In the genomic region with DNA sequence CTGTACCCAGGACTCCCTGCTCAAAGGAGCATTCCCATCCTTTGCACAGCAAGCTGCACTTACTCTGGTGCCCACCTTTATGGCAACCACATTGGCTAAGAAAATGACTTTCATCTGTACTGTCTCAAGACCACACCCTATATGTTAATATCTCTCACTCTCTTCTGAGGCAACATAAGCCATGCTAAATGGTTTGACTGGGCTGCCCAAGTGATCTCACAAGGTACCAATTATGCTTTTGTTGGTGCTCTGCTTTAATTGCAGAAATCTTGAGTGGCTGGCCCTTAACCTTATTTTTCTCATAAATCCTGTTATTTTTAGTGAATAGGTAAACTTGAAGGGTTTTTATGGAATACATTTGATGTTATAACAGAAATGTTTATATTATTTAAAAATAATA, we compare ENCODE assay signal across 15 cellular contexts. TPM values are rescaled to one million over a fixed set of nuclear protein-coding genes. Genes with fewer than 3 reads are reported as not detected.
A peak's percentile ranks its signal among the peaks of the same experiment; 100 is the strongest.
DNase-seq lines count a peak whose midpoint lies in the region; ATAC-seq, FAIRE-seq and TF ChIP-seq lines count a peak whose summit lies in the region.
"Had no signal": no experiment of that assay in that cellular context is flagged by ENCODE, and none has a peak within 500 bp of the region (broad histone marks: within the 10 kb centered on the region; RNA-seq: fewer than 3 reads in every experiment).

No MANE protein-coding gene starts in this region.

- no peak overlapping the region for H2BK12ac ChIP-seq in trophoblast cell (ENCODE audit: low read length)

- POLR2A ChIA-PET in HEK293 (lab: Yijun Ruan, JAX) (interaction anchor here (0.5 kb wide), 1 partner anchor 1127 kb away, joined by 12 read pairs; no protein-coding TSS in a partner anchor), GM12878 (lab: Charles Lee) (no interaction called here)

- intact Hi-C loops in GM12878 (cut with micrococcal nuclease; ENCODE audit: unreplicated experiment), result no loop called here

- no peak overlapping the region for H2AK5ac ChIP-seq in trophoblast cell (ENCODE audit: low read length)

- H3K79me2 ChIP-seq in DND-41 (ENCODE audit: insufficient read depth, low read length), result peaks cover 96% of the 10 kb centered on the region
- H3K79me2 ChIP-seq in GM12878 (ENCODE audit: control insufficient read depth, insufficient read depth, low read length), result peaks cover 3% of the 10 kb centered on the region
- H3K79me2 ChIP-seq in trophoblast cell (ENCODE audit: control insufficient read depth, insufficient read depth, low read length, poor library complexity), result peaks cover 7% of the 10 kb centered on the region

- BruUV-seq in GM12878 (replicated peaks; lab: Mats Ljungman, UMichigan), result no TSS peak

- H3K36me3 ChIP-seq in DND-41 (ENCODE audit: insufficient read depth, low read length) (no peaks in the 10 kb centered on the region), HEK293 (ENCODE audit: control insufficient read depth in 2 of 2, insufficient read depth in 1 of 2, low read length in 2 of 2) (no peaks in the 10 kb centered on the region), GM12878 (ENCODE audit: control insufficient read depth in 2 of 2, insufficient read depth in 2 of 2, low read length in 1 of 2) (no peaks in the 10 kb centered on the region), trophoblast cell (ENCODE audit: control insufficient read depth in 1 of 2, insufficient read depth in 2 of 2, low read length in 2 of 2) (peaks cover 0 to 2% of the 10 kb centered on the region in 2 experiments), small intestine (ENCODE audit: control insufficient read depth in 2 of 2, insufficient read depth in 2 of 2, low read length in 2 of 2) (no peaks in the 10 kb centered on the region)
- H3K36me3 ChIP-seq: BLaER1 had no signal

- no peak overlapping the region for H4K8ac ChIP-seq in trophoblast cell (ENCODE audit: low read depth, low read length)

- H2AFZ ChIP-seq in DND-41 (ENCODE audit: low read depth, low read length) (no peak overlapping the region), GM12878 (ENCODE audit: control insufficient read depth, low read depth, low read length) (no peak overlapping the region), trophoblast cell (ENCODE audit: insufficient read depth, low read length, poor library complexity) (no peak overlapping the region)
- H2AFZ ChIP-seq: GM23248 had no signal

- TF ChIP-seq POLR2A in GM12878 (IDR thresholded peaks at IDR 0.05; ENCODE audit: low read depth, low read length), result no peak

- no peak overlapping the region for H2BK5ac ChIP-seq in trophoblast cell (ENCODE audit: low read depth, low read length, poor library complexity)

- no peak for TF ChIP-seq CTCF in DND-41 (IDR thresholded peaks at IDR 0.05; ENCODE audit: borderline replicate concordance, extremely low read depth, low read length, poor library complexity, severe bottlenecking)
- TF ChIP-seq CTCF in HEK293 (tag by site-specific recombination; IDR thresholded peaks at IDR 0.05), result no peak
- no peak for TF ChIP-seq CTCF in GM12878 (IDR thresholded peaks at IDR 0.05 in 2 of 3, conservative IDR thresholded peaks at IDR 0.05 in 1 of 3; ENCODE audit: control insufficient read depth in 2 of 3, extremely low read depth in 1 of 3, insufficient read depth in 1 of 3, low read depth in 3 of 3, low read length in 3 of 3)

- H4K20me1 ChIP-seq in DND-41 (ENCODE audit: insufficient read depth, low read length) (peaks cover 72% of the 10 kb centered on the region), GM12878 (ENCODE audit: control insufficient read depth, insufficient read depth) (no peaks in the 10 kb centered on the region)

- H4K12ac ChIP-seq in trophoblast cell (ENCODE audit: low read depth, low read length), result no peak overlapping the region

- peak overlapping the region; percentile 94 for H3K4ac ChIP-seq in trophoblast cell (ENCODE audit: low read depth, low read length)

- no peak overlapping the region for H3K18ac ChIP-seq in trophoblast cell (ENCODE audit: low read length)

- RAD21 ChIA-PET in GM12878 (lab: Charles Lee; ENCODE audit: unreplicated experiment), result no interaction called here

- CTCF ChIA-PET in HEK293 (lab: Yijun Ruan, JAX) (interaction anchor here (1.1 kb wide), 1 partner anchor 9 kb away, joined by 4 read pairs; no protein-coding TSS in a partner anchor), GM12878 (lab: Yijun Ruan, JAX) (interaction anchor here (1.1 to 5.4 kb wide), 3 partner anchors 14 to 20 kb away, joined by 5 to 42 read pairs (median 6); no protein-coding TSS in a partner anchor)

- ATAC-seq in DND-41 (ENCODE audit: insufficient read depth, low read depth), result 0 out of 3 replicates have a peak, but pooled peaks have one; percentile 24
- ATAC-seq in GM12878, result peak; percentile 10; the same call in 1 of the 3 replicates

- no peak for DNase-seq in DND-41
- no peak for DNase-seq in GM12878 (ENCODE audit: low read depth, low spot score)
- DNase-seq in trophoblast cell, result no peak
- DNase-seq in ecto neural progenitor cell (ENCODE audit: low spot score), result no peak
- no peak for DNase-seq in small intestine
- DNase-seq in SIG-M5 treated with dmso at 0.1 percent for 504 hours (lab: John Stamatoyannopoulos, UW; ENCODE audit: unreplicated experiment), result no peak
- DNase-seq: CD4-positive, alpha-beta memory T cell; DMS153; DMS79; GF-D8; KG1 had no signal

- H3K9me3 ChIP-seq in DND-41 (ENCODE audit: insufficient read depth, low read length, severe bottlenecking) (no peaks in the 10 kb centered on the region), HEK293 (ENCODE audit: control insufficient read depth, insufficient read depth, low read depth, low read length) (no peaks in the 10 kb centered on the region), GM12878 (replicated peaks; ENCODE audit: control insufficient read depth, insufficient read depth, low read length) (no peaks in the 10 kb centered on the region), trophoblast cell (ENCODE audit: insufficient read depth, low read depth, low read length) (no peaks in the 10 kb centered on the region), small intestine (ENCODE audit: control insufficient read depth, low read depth) (no peaks in the 10 kb centered on the region)
- H3K9me3 ChIP-seq: BLaER1 had no signal

- in situ Hi-C loops in GM12878 (cut with MboI), result no loop called here

- TF ChIP-seq RAD21 in GM12878 (IDR thresholded peaks at IDR 0.05; ENCODE audit: insufficient read depth, low read depth, low read length), result no peak

- H3K4me1 ChIP-seq in DND-41 (ENCODE audit: insufficient read depth, low read length) (peaks cover 10% of the 10 kb centered on the region), HEK293 (ENCODE audit: control insufficient read depth, insufficient read depth, low read length) (peaks cover 16% of the 10 kb centered on the region), GM12878 (ENCODE audit: control insufficient read depth, insufficient read depth, low read length) (peaks cover 4% of the 10 kb centered on the region; the same call in 1 of the 2 replicates), trophoblast cell (ENCODE audit: control insufficient read depth in 1 of 2, insufficient read depth in 2 of 2, low read length in 2 of 2) (peaks cover 0 to 2% of the 10 kb centered on the region in 2 experiments), small intestine (ENCODE audit: control insufficient read depth in 2 of 2, insufficient read depth in 1 of 2, low read depth in 1 of 2, low read length in 1 of 2) (peaks cover 2 to 11% of the 10 kb centered on the region in 2 donors)
- H3K4me1 ChIP-seq: BLaER1 had no signal

- H3K23ac ChIP-seq in trophoblast cell (ENCODE audit: low read length), result no peak overlapping the region

- no peak overlapping the region for H2BK120ac ChIP-seq in trophoblast cell (ENCODE audit: insufficient read depth, low read length, poor library complexity)

- no peak overlapping the region for H4K91ac ChIP-seq in trophoblast cell (ENCODE audit: low read depth, low read length)

- no peak for TF ChIP-seq EP300 in GM12878 (IDR thresholded peaks at IDR 0.05; ENCODE audit: borderline replicate concordance in 1 of 2, control insufficient read depth in 1 of 2, low read depth in 2 of 2, low read length in 2 of 2)

- no peak for FAIRE-seq in GM12878 (lab: Jason Lieb, UNC)
- no peak for FAIRE-seq in small intestine (lab: Jason Lieb, UNC)
- FAIRE-seq: HTR-8/SVneo had no signal

- H3K27me3 ChIP-seq in DND-41 (ENCODE audit: insufficient read depth, low read length, poor library complexity) (no peaks in the 10 kb centered on the region), GM12878 (replicated peaks in 1 of 2; ENCODE audit: control insufficient read depth in 2 of 2, insufficient read depth in 2 of 2, low read length in 1 of 2) (no peaks in the 10 kb centered on the region), trophoblast cell (ENCODE audit: insufficient read depth, low read length) (no peaks in the 10 kb centered on the region), small intestine (ENCODE audit: control insufficient read depth in 2 of 2, insufficient read depth in 2 of 2, low read length in 2 of 2) (no peaks in the 10 kb centered on the region)
- H3K27me3 ChIP-seq: BLaER1 had no signal

- H3K14ac ChIP-seq in trophoblast cell (ENCODE audit: low read length), result peak overlapping the region; percentile 44

- H3K9ac ChIP-seq in DND-41 (ENCODE audit: low read depth, low read length), result no peak overlapping the region
- H3K9ac ChIP-seq in GM12878 (ENCODE audit: control insufficient read depth, insufficient read depth, low read length), result no peak overlapping the region
- H3K9ac ChIP-seq in trophoblast cell (ENCODE audit: low read length), result no peak overlapping the region
- H3K9ac ChIP-seq: BLaER1, GM23248 had no signal

- H3K4me3 ChIP-seq in DND-41 (ENCODE audit: low read depth in 1 of 2, low read length in 2 of 2), result no peak overlapping the region
- H3K4me3 ChIP-seq in HEK293 (ENCODE audit: low read depth, low read length), result no peak overlapping the region
- H3K4me3 ChIP-seq in GM12878, result no peak overlapping the region
- no peak overlapping the region for H3K4me3 ChIP-seq in trophoblast cell (ENCODE audit: low read depth, low read length)
- no peak overlapping the region for H3K4me3 ChIP-seq in small intestine (ENCODE audit: low read depth in 1 of 2, low read length in 2 of 2)
- H3K4me3 ChIP-seq: BLaER1, GM23248 had no signal

- H3K4me2 ChIP-seq in DND-41 (ENCODE audit: insufficient read depth, low read length) (no peak overlapping the region), GM12878 (ENCODE audit: control insufficient read depth, insufficient read depth) (no peak overlapping the region), trophoblast cell (ENCODE audit: low read length) (no peak overlapping the region)
- H3K4me2 ChIP-seq: BLaER1 had no signal

- H3K27ac ChIP-seq in DND-41 (ENCODE audit: low read length) (no peak overlapping the region), HEK293 (ENCODE audit: extremely low read depth, low read depth, low read length) (no peak overlapping the region), GM12878 (ENCODE audit: control insufficient read depth, insufficient read depth) (no peak overlapping the region), trophoblast cell (ENCODE audit: low read depth, low read length) (no peak overlapping the region), small intestine (ENCODE audit: low read depth in 1 of 2, low read length in 1 of 2) (peak overlapping the region in 1 of 2 donors; percentile 31)
- H3K27ac ChIP-seq: BLaER1, GM23248 had no signal

- no peaks in the 10 kb centered on the region for H3K79me1 ChIP-seq in trophoblast cell (ENCODE audit: low read length)

- SMC1A ChIA-PET in GM12878 (lab: Charles Lee; ENCODE audit: uncharacterized antibody, unreplicated experiment), result interaction anchor here (1.0 to 2.0 kb wide), 2 partner anchors 19 to 415 kb away, joined by 3 to 7 read pairs; no protein-coding TSS in a partner anchor

RNA-seq across cellular contexts. Expression of gene RYK, which starts 17.7 kb away (rescaled TPM):
- 96.7 and 112 TPM in 2 replicates for total RNA-seq in GM12878 (2013; cell fraction: nucleolus; rRNA removed)
- 15.2 and 17.5 TPM in 2 replicates for total RNA-seq in GM12878 (2014; rRNA removed)
- 16.3 and 17.5 TPM in 2 replicates for total RNA-seq in GM12878 (2014; rRNA removed; fragmentation: Illumina TruSeq; extraction: Trizol)
- total RNA-seq in GM12878 (2021), result 9.0 and 10.5 TPM in 2 replicates
- polyA plus RNA-seq in GM12878 (2011; ENCODE audit: low read depth), result 5.4 TPM
- 25.1 and 31.5 TPM in 2 replicates for polyA plus RNA-seq in GM12878 (2011; rRNA removed)
- 10.7 and 13.2 TPM in 2 replicates for polyA plus RNA-seq in GM12878 (2011; cell fraction: cytosol; rRNA removed)
- polyA plus RNA-seq in GM12878 (2011; cell fraction: nucleus; rRNA removed), result 34.4 and 37.8 TPM in 2 replicates
- 6.8 and 10.5 TPM in 2 replicates for polyA plus RNA-seq in GM12878 (2012)
- polyA plus RNA-seq in GM12878 (2014; fragmentation: Illumina TruSeq; extraction: Trizol), result 14.7 and 20.3 TPM in 2 replicates
- 1 to 10 TPM; 3.4 to 4.3 TPM for polyA plus RNA-seq in GM12878 (2014; fragmentation: Nextera tagmentation; extraction: Ambion mirVana)
- polyA plus RNA-seq in GM12878 (2014; rRNA removed), result 11.6 and 11.7 TPM in 2 replicates
- polyA plus RNA-seq in GM12878 (2016; fragmentation: Nextera tagmentation; extraction: Ambion mirVana), result 1 to 10 TPM; 2.0 to 4.7 TPM
- polyA minus RNA-seq in GM12878 (2011; rRNA and poly(A)+ RNA removed), result 31.7 and 33.4 TPM in 2 replicates
- polyA minus RNA-seq in GM12878 (2011; cell fraction: cytosol; rRNA and poly(A)+ RNA removed), result 4.8 and 6.2 TPM in 2 replicates
- 19.5 and 38.2 TPM in 2 replicates for polyA minus RNA-seq in GM12878 (2011; cell fraction: nucleus; rRNA and poly(A)+ RNA removed)
- polyA plus RNA-seq in trophoblast cell (2013), result 52.2 and 52.9 TPM in 2 replicates
- polyA plus RNA-seq in small intestine, result 10 to 100 TPM; 13.2 to 28.9 (median 15.0) TPM
